In the genomic region with DNA sequence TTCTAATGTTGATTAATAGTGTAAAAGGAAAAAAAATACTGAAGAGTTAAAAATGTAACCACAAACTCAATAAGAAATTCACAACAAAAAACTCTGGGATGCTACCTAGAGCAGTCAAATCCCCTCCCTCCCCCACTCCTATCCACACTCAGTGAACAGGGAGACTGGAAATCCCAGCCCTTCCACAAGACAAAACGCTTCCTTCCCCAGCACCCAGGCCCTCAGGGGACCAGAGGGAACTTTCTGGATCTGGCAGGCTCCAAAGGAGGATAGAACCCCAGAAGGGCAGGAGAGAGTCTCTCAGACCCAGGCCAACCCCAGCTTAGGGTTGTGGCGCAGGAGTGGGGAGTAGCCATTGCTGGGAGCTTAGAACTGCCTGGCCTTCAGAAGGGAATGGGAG, we compare ENCODE assay signal across 19 cellular contexts. TPM values are rescaled to one million over a fixed set of nuclear protein-coding genes. Genes with fewer than 3 reads are reported as not detected.
DNase-seq lines count a peak whose midpoint lies in the region; ATAC-seq and FAIRE-seq lines count a peak whose summit lies in the region.
"Had no signal": no experiment of that assay in that cellular context is flagged by ENCODE, and none has a peak within 500 bp of the region (broad histone marks: within the 10 kb centered on the region; RNA-seq: fewer than 3 reads in every experiment).

No MANE protein-coding gene starts in this region.

- peaks cover 13% of the 10 kb centered on the region for H3K79me1 ChIP-seq in trophoblast cell (ENCODE audit: low read length)

- H3K27me3 Mint-ChIP-seq in T-helper 2 cell treated with Interferon-gamma antibody and Interleukin-4, amounts not matched to agents 5 μg/mL and 100 μg/mL, for 36 hours (ENCODE audit: low read depth): no peaks in the 10 kb centered on the region
- H3K27me3 Mint-ChIP-seq: B cell; CD8-positive, alpha-beta memory T cell had no signal

- no peak overlapping the region for H3K4me3 Mint-ChIP-seq in T-helper 2 cell treated with Interferon-gamma antibody and Interleukin-4, amounts not matched to agents 5 μg/mL and 100 μg/mL, for 36 hours
- H3K4me3 Mint-ChIP-seq: B cell; CD8-positive, alpha-beta memory T cell had no signal

- no peak overlapping the region for H4K12ac ChIP-seq in trophoblast cell (ENCODE audit: low read depth, low read length)

- no peak overlapping the region for H3K23ac ChIP-seq in trophoblast cell (ENCODE audit: low read length)

- H3K4me3 ChIP-seq in SK-N-MC (no peak overlapping the region), trophoblast cell (ENCODE audit: low read depth, low read length) (no peak overlapping the region)
- H3K4me3 ChIP-seq: Peyer's patch had no signal

- no peak for DNase-seq in T-helper 2 cell treated with Interferon-gamma antibody and Interleukin-4, amounts not matched to agents 5 μg/mL and 100 μg/mL, for 36 hours (ENCODE audit: low spot score)
- DNase-seq in T-helper 2 cell (no peak), SK-N-MC (ENCODE audit: low read depth, low spot score) (no peak), iPS-NIHi11 (ENCODE audit: low spot score) (peak; percentile 32), trophoblast cell (no peak), RCC 7860 (ENCODE audit: low spot score) (no peak), NCI-H2081 treated with DMSO at 0.1 percent for 48 hours (lab: John Stamatoyannopoulos, UW) (no peak)
- DNase-seq: CD8-positive, alpha-beta memory T cell; DMS79; HCEC 1CT; NCI-H1417 treated with DMSO at 0.1 percent for 48 hours; NCI-H2029 treated with DMSO at 0.1 percent for 48 hours; NCI-H510A treated with DMSO at 0.1 percent for 48 hours; Peyer's patch; SHP77 had no signal

- H3K27me3 ChIP-seq in trophoblast cell (ENCODE audit: insufficient read depth, low read length): no peaks in the 10 kb centered on the region
- H3K27me3 ChIP-seq: Peyer's patch had no signal

- ATAC-seq in GM18519 (IDR thresholded peaks at IDR 0.05; ENCODE audit: low FRiP score, unreplicated experiment): no peak

- H3K79me2 ChIP-seq in trophoblast cell (ENCODE audit: control insufficient read depth, insufficient read depth, low read length, poor library complexity): peaks cover 2% of the 10 kb centered on the region

- no peak overlapping the region for H3K4me2 ChIP-seq in trophoblast cell (ENCODE audit: low read length)

- H3K9ac ChIP-seq in SK-N-MC (ENCODE audit: insufficient read length) (no peak overlapping the region), trophoblast cell (ENCODE audit: low read length) (no peak overlapping the region)

- H3K4me1 ChIP-seq in trophoblast cell (ENCODE audit: control insufficient read depth in 1 of 2, insufficient read depth in 2 of 2, low read length in 2 of 2): peaks cover 14 to 15% of the 10 kb centered on the region in 2 experiments
- H3K4me1 ChIP-seq: Peyer's patch had no signal

- peaks cover 21% of the 10 kb centered on the region for H3K4me1 Mint-ChIP-seq in T-helper 2 cell treated with Interferon-gamma antibody and Interleukin-4, amounts not matched to agents 5 μg/mL and 100 μg/mL, for 36 hours (ENCODE audit: low read depth)

- WGBS in trophoblast cell (ENCODE audit: extremely low coverage, insufficient coverage, insufficient read length): no CpG with 5 or more reads among the region's 2 CpGs

- no peaks in the 10 kb centered on the region for H3K9me3 Mint-ChIP-seq in T-helper 2 cell treated with Interferon-gamma antibody and Interleukin-4, amounts not matched to agents 5 μg/mL and 100 μg/mL, for 36 hours
- H3K9me3 Mint-ChIP-seq: CD8-positive, alpha-beta memory T cell had no signal

- peak overlapping the region; percentile 66 for H3K14ac ChIP-seq in trophoblast cell (ENCODE audit: low read length)

- H3K9me3 ChIP-seq in SK-N-MC (ENCODE audit: low read depth, low read length): no peaks in the 10 kb centered on the region
- no peaks in the 10 kb centered on the region for H3K9me3 ChIP-seq in trophoblast cell (ENCODE audit: insufficient read depth, low read depth, low read length)
- H3K9me3 ChIP-seq: Peyer's patch had no signal

- peak overlapping the region; percentile 83 for H4K8ac ChIP-seq in trophoblast cell (ENCODE audit: low read depth, low read length)

- peak overlapping the region; percentile 12 for H2BK12ac ChIP-seq in trophoblast cell (ENCODE audit: low read length)

- no peak for FAIRE-seq in RCC 7860 (lab: Jason Lieb, UNC)
- FAIRE-seq: D721Med had no signal

- H2BK5ac ChIP-seq in trophoblast cell (ENCODE audit: low read depth, low read length, poor library complexity): peak overlapping the region; percentile 61

- H3K27ac Mint-ChIP-seq in T-helper 2 cell treated with Interferon-gamma antibody and Interleukin-4, amounts not matched to agents 5 μg/mL and 100 μg/mL, for 36 hours: peak overlapping the region; percentile 38
- H3K27ac Mint-ChIP-seq: B cell had no signal

- H3K36me3 ChIP-seq in SK-N-MC (ENCODE audit: insufficient read depth, low read length): peaks cover 26% of the 10 kb centered on the region; the same call in 1 of the 2 replicates
- H3K36me3 ChIP-seq in trophoblast cell (ENCODE audit: control insufficient read depth in 1 of 2, insufficient read depth in 2 of 2, low read length in 2 of 2): peaks cover 4 to 20% of the 10 kb centered on the region in 2 experiments

- peaks cover 19% of the 10 kb centered on the region for H3K36me3 Mint-ChIP-seq in T-helper 2 cell treated with Interferon-gamma antibody and Interleukin-4, amounts not matched to agents 5 μg/mL and 100 μg/mL, for 36 hours (ENCODE audit: low read depth)

- peak overlapping the region; percentile 69 for H3K18ac ChIP-seq in trophoblast cell (ENCODE audit: low read length)

- H3K27ac ChIP-seq in SK-N-MC (peak overlapping the region; percentile 12; the same call in 1 of the 2 replicates), trophoblast cell (ENCODE audit: low read depth, low read length) (peak overlapping the region; percentile 51)
- H3K27ac ChIP-seq: 22Rv1, Peyer's patch had no signal

- H2AFZ ChIP-seq in trophoblast cell (ENCODE audit: insufficient read depth, low read length, poor library complexity): no peak overlapping the region

- H3K4ac ChIP-seq in trophoblast cell (ENCODE audit: low read depth, low read length): no peak overlapping the region

- H2AK5ac ChIP-seq in trophoblast cell (ENCODE audit: low read length): peak overlapping the region; percentile 72

- peak overlapping the region; percentile 85 for H4K91ac ChIP-seq in trophoblast cell (ENCODE audit: low read depth, low read length)

- peak overlapping the region; percentile 39 for H2BK120ac ChIP-seq in trophoblast cell (ENCODE audit: insufficient read depth, low read length, poor library complexity)

RNA-seq across cellular contexts. Expression of a gene that starts 55.0 kb away (rescaled TPM):
- 52.1 and 52.8 TPM in 2 replicates for polyA plus RNA-seq in trophoblast cell (2013)
